ENCODE assay signal across 8 cellular contexts in the genomic region with DNA sequence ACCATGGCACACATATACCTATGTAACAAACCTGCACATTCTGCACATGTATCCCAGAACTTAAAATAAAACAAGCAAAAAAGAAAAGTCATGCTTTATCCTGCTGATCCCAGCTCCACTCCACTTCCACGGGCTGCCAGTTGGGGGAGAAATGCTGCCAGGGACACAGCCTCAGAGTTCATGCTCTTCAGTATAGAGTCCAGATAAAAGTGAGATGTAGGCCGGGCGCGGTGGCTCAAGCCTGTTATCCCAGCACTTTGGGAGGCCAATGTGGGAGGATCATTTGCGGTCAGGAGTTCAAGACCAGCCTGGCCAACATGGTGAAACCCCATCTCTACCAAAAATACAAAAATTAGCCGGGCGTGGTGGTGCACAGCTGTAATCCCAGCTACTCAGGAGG. TPM values are rescaled to one million over a fixed set of nuclear protein-coding genes. Genes with fewer than 3 reads are reported as not detected.
DNase-seq lines count a peak whose midpoint lies in the region; FAIRE-seq and TF ChIP-seq lines count a peak whose summit lies in the region.
"Not testable (repeated sequence)": the region's sequence is repeated elsewhere in the genome, so short reads cannot be mapped to it uniquely, and the experiment has no call there.

No MANE protein-coding gene starts in this region.

- not testable (repeated sequence) for H2BK5ac ChIP-seq in H1 (ENCODE audit: low read depth, low read length)

- H3K4ac ChIP-seq in H1 (replicated peaks; ENCODE audit: insufficient read length, low read depth, low read length): not testable (repeated sequence)

- H3K9ac ChIP-seq in H1 (replicated peaks in 1 of 4; ENCODE audit: extremely low read depth in 1 of 4, low read depth in 3 of 4, low read length in 3 of 4): not testable (repeated sequence)

- H2BK12ac ChIP-seq in H1 (ENCODE audit: low read depth, low read length): not testable (repeated sequence)

- not testable (repeated sequence) for H3K27ac ChIP-seq in WERI-Rb-1; H1 (ENCODE audit: low read depth, low read length); osteoblast (ENCODE audit: low read depth, low read length)

- peak; percentile 42 to 55; a peak in 3 of 4 replicates for TF ChIP-seq RAD21 in H1 (IDR thresholded peaks at IDR 0.05 in 1 of 2, conservative IDR thresholded peaks at IDR 0.05 in 1 of 2; ENCODE audit: low read depth in 2 of 2, low read length in 2 of 2)

- WGBS in H1 (ENCODE audit: extremely low coverage in 1 of 2, insufficient coverage in 1 of 2, insufficient read length in 1 of 2, insufficient replicate concordance in 2 of 2, low coverage in 1 of 2, low lambda C conversion rate in 2 of 2, missing lambda C conversion rate in 1 of 2), 2 experiments: 83% methylated on average over 6 of the region's 7 CpGs; no CpG with 5 or more reads in 1 of the 2 experiments

- not testable (repeated sequence) for H3K79me2 ChIP-seq in H1 (ENCODE audit: control insufficient read depth in 1 of 2, insufficient read depth in 2 of 2, low read length in 2 of 2); osteoblast (ENCODE audit: insufficient read depth, low read length)

- H4K91ac ChIP-seq in H1 (replicated peaks; ENCODE audit: insufficient read length, low read length): not testable (repeated sequence)

- not testable (repeated sequence) for H3K4me3 ChIP-seq in WERI-Rb-1 (ENCODE audit: low read depth, low read length); H1 (ENCODE audit: extremely low read depth in 1 of 4, insufficient read depth in 2 of 4, low read depth in 3 of 4, low read length in 4 of 4); osteoblast (ENCODE audit: insufficient read depth, low read length)

- not testable (repeated sequence) for H3K4me1 ChIP-seq in H1 (replicated peaks in 1 of 4; ENCODE audit: control insufficient read depth in 3 of 4, insufficient read depth in 4 of 4, low read length in 3 of 4); osteoblast (ENCODE audit: insufficient read depth, low read length)

- in situ Hi-C loops in ACHN (cut with HindIII; ENCODE audit: low pct_ligation_motif_present, low pct_unique_long_range_greater_than_20kb, low sequenced_read_pairs): not testable (repeated sequence)

- H3K4me2 ChIP-seq in H1 (ENCODE audit: insufficient read depth in 1 of 2, low read depth in 2 of 2, low read length in 2 of 2); osteoblast (ENCODE audit: insufficient read depth, low read length): not testable (repeated sequence)

- H3K23ac ChIP-seq in H1 (ENCODE audit: insufficient read length): not testable (repeated sequence)

- not testable (repeated sequence) for TF ChIP-seq EP300 in H1 (IDR thresholded peaks at IDR 0.05; ENCODE audit: borderline replicate concordance in 1 of 2, low read depth in 2 of 2, low read length in 2 of 2)

- not testable (repeated sequence) for H2BK120ac ChIP-seq in H1 (replicated peaks; ENCODE audit: low read depth, low read length)

- H3K36me3 ChIP-seq in WERI-Rb-1: peaks cover 14% of the 10 kb centered on the region
- H3K36me3 ChIP-seq in H1 (ENCODE audit: control insufficient read depth in 2 of 4, insufficient read depth in 4 of 4, low read length in 3 of 4): peaks cover 4 to 18% (median 13%) of the 10 kb centered on the region in 4 experiments; a peak in 7 of 8 replicates
- not testable (repeated sequence) for H3K36me3 ChIP-seq in osteoblast (ENCODE audit: insufficient read depth, low read length)

- not testable (repeated sequence) for H4K5ac ChIP-seq in H1 (ENCODE audit: insufficient read length, low read depth, low read length)

- H2BK20ac ChIP-seq in H1 (ENCODE audit: low read length): not testable (repeated sequence)

- not testable (repeated sequence) for H2AFZ ChIP-seq in H1 (ENCODE audit: low read length); osteoblast (ENCODE audit: low read length)

- not testable (repeated sequence) for FAIRE-seq in HTR-8/SVneo (lab: Jason Lieb, UNC); H1 (lab: Jason Lieb, UNC)

- not testable (repeated sequence) for H3K18ac ChIP-seq in H1 (ENCODE audit: extremely low read depth, low read length)

- peak; percentile 45 for TF ChIP-seq CTCF in WERI-Rb-1 (IDR thresholded peaks at IDR 0.05; ENCODE audit: low read depth, low read length)
- TF ChIP-seq CTCF in H1 (IDR thresholded peaks at IDR 0.05; ENCODE audit: control extremely low read depth in 1 of 3, insufficient read depth in 1 of 3, low read depth in 1 of 3, low read length in 3 of 3): peak; percentile 55 to 72 (median 59)
- peak; percentile 38 for TF ChIP-seq CTCF in osteoblast (IDR thresholded peaks at IDR 0.05; ENCODE audit: extremely low read depth, low read depth, low read length)

- not testable (repeated sequence) for H3K9me3 ChIP-seq in WERI-Rb-1 (ENCODE audit: severe bottlenecking); H1 (ENCODE audit: insufficient read depth in 2 of 2, low read depth in 1 of 2, low read length in 1 of 2); osteoblast (ENCODE audit: low read depth, low read length)

- H3K14ac ChIP-seq in H1 (ENCODE audit: insufficient read length): not testable (repeated sequence)

- TF ChIP-seq POLR2A in H1 (IDR thresholded peaks at IDR 0.05; ENCODE audit: control extremely low read depth in 1 of 2, low read depth in 2 of 2, low read length in 2 of 2): not testable (repeated sequence)

- not testable (repeated sequence) for H3K79me1 ChIP-seq in H1 (ENCODE audit: low read depth, low read length)

- H3K27me3 ChIP-seq in WERI-Rb-1 (ENCODE audit: insufficient read depth, low read depth, severe bottlenecking); H1 (replicated peaks in 1 of 4; ENCODE audit: control insufficient read depth in 3 of 4, extremely low read depth in 1 of 4, insufficient read depth in 3 of 4, low read length in 3 of 4); osteoblast (ENCODE audit: insufficient read depth, low read length): not testable (repeated sequence)

- POLR2A ChIA-PET in H1 (lab: Charles Lee; ENCODE audit: partially characterized antibody): interaction anchor here (0.5 to 1.0 kb wide), 6 partner anchors 43 to 170 kb away, joined by 3 to 4 read pairs (median 3); no protein-coding TSS in a partner anchor

- DNase-seq in ACHN (peak; percentile 38), Daoy (ENCODE audit: low read depth) (peak; percentile 21), HTR-8/SVneo (ENCODE audit: insufficient read length, low spot score) (peak; percentile 33), NCI-H524 (lab: John Stamatoyannopoulos, UW) (peak; percentile 10 to 25), WERI-Rb-1 (peak; percentile 24), H1 (ENCODE audit: low read depth in 1 of 2, low spot score in 2 of 2) (peak in 1 of 2 experiments; percentile 57), iPS-NIHi11 (ENCODE audit: low spot score) (peak; percentile 69)
- not testable (repeated sequence) for DNase-seq in osteoblast (ENCODE audit: insufficient read length, low spot score, missing footprints)

- CTCF ChIA-PET in H1 (lab: Charles Lee; ENCODE audit: partially characterized antibody): interaction anchor here (0.5 to 27.6 kb wide), 16 partner anchors 10 to 230 kb away, joined by 3 to 404 read pairs (median 4); a partner anchor contains a TSS

- not testable (repeated sequence) for H3K56ac ChIP-seq in H1 (replicated peaks; ENCODE audit: insufficient read length, low read depth, low read length)

- peak overlapping the region; percentile 3; the same call in 1 of the 2 replicates for H4K8ac ChIP-seq in H1 (ENCODE audit: extremely low read depth, insufficient read depth, low read length)

- not testable (repeated sequence) for H4K20me1 ChIP-seq in H1 (replicated peaks in 1 of 2; ENCODE audit: control insufficient read depth in 1 of 2, insufficient read depth in 2 of 2, low read length in 2 of 2); osteoblast (ENCODE audit: insufficient read depth, low read length)

- not testable (repeated sequence) for H3K23me2 ChIP-seq in H1 (ENCODE audit: low read depth, low read length)

- H2AK5ac ChIP-seq in H1 (ENCODE audit: low read depth, low read length): not testable (repeated sequence)

- H2BK15ac ChIP-seq in H1 (ENCODE audit: low read length): not testable (repeated sequence)

RNA-seq across cellular contexts. Expression of a gene that starts 22.5 kb away (rescaled TPM):
- total RNA-seq in Daoy (2014; rRNA removed; shearing (Covaris generic)): 2.2 and 3.9 TPM in 2 replicates
- total RNA-seq in H1 (2021; fragmentation: NEBNext Ultra II Directional; extraction: Animal tissue kit (Norgen Biotek cat#: 25700)): 8.4 and 8.9 TPM in 2 replicates
- 6.4 and 6.9 TPM in 2 replicates for polyA plus RNA-seq in H1 (2011; rRNA removed)
- 6.9 TPM for polyA plus RNA-seq in H1 (2011; cell fraction: cytosol; rRNA removed)
- polyA plus RNA-seq in H1 (2011; cell fraction: nucleus; rRNA removed): 8.7 TPM
- polyA plus RNA-seq in H1 (2012, experiment 1 of 2): 6.1 to 7.6 TPM (median 6.4 TPM) in 4 replicates
- polyA plus RNA-seq in H1 (2012, experiment 2 of 2): 1.9 TPM
- polyA plus RNA-seq in H1 (2013, experiment 1 of 2): 4.4 TPM
- 4.5 TPM for polyA plus RNA-seq in H1 (2013, experiment 2 of 2)
- 7.2 and 7.5 TPM in 2 replicates for polyA minus RNA-seq in H1 (2011; rRNA and poly(A)+ RNA removed)
- 4.3 TPM for polyA minus RNA-seq in H1 (2011; cell fraction: cytosol; rRNA and poly(A)+ RNA removed)
- 7.7 TPM for polyA minus RNA-seq in H1 (2011; cell fraction: nucleus; rRNA and poly(A)+ RNA removed)
- 5.9 and 6.5 TPM in 2 replicates for total RNA-seq in osteoblast

RNA-seq across cellular contexts. Expression of a gene that starts 30.5 kb away (rescaled TPM):
- 10.1 and 10.9 TPM in 2 replicates for total RNA-seq in Daoy (2014; rRNA removed; shearing (Covaris generic))
- total RNA-seq in H1 (2021; fragmentation: NEBNext Ultra II Directional; extraction: Animal tissue kit (Norgen Biotek cat#: 25700)): 56.0 and 56.7 TPM in 2 replicates
- polyA plus RNA-seq in H1 (2011; rRNA removed): 85.2 and 129 TPM in 2 replicates
- 107 TPM for polyA plus RNA-seq in H1 (2011; cell fraction: cytosol; rRNA removed)
- 221 TPM for polyA plus RNA-seq in H1 (2011; cell fraction: nucleus; rRNA removed)
- 36.6 to 55.9 TPM (median 47.9 TPM) in 4 replicates for polyA plus RNA-seq in H1 (2012, experiment 1 of 2)
- 42.3 TPM for polyA plus RNA-seq in H1 (2012, experiment 2 of 2)
- polyA plus RNA-seq in H1 (2013, experiment 1 of 2): 45.4 TPM
- polyA plus RNA-seq in H1 (2013, experiment 2 of 2): 41.7 TPM
- 89.6 and 106 TPM in 2 replicates for polyA minus RNA-seq in H1 (2011; rRNA and poly(A)+ RNA removed)
- polyA minus RNA-seq in H1 (2011; cell fraction: cytosol; rRNA and poly(A)+ RNA removed): 58.5 TPM
- polyA minus RNA-seq in H1 (2011; cell fraction: nucleus; rRNA and poly(A)+ RNA removed): 110 TPM
- 24.5 and 46.0 TPM in 2 replicates for total RNA-seq in osteoblast
